In the genomic region with DNA sequence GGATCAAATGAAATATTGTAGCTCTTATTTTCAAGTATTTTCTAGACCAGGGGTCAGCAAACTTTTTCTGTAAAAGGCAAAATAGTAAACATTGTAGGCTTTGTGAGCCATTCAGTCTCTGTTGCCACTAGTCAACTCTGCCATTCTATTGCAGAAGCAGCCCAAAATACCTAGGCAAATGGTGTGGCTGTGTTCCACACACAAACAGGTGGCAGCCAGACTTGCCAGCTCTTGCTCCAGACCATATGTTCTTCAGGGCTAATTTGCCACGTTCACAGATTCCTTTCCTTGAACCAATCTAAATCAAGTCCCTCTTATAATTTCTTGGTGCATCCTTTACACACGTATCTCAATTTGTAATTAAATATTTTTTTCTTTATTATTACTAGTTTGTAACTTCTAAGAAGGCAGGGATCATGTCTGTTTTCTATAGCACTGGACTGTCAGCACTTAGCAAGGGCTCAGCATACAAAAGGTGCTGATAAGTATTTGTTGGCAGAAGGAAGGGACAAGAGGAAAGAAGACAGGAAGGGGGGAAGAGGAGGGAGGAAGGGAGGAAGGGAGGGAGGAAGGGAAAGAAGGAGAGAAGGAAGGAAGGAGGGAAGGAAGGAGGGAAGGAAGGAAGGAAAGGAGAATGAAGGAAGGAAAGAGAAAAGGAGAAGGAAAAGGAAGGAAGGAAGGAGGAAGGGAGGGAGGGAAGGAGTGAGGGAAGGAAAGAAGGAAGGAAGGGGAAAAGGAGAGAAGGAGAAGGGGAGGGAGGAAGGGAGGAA, we compare ENCODE assay signal across 10 cellular contexts.
DNase-seq lines count a peak whose midpoint lies in the region; ATAC-seq and TF ChIP-seq lines count a peak whose summit lies in the region.
"Had no signal": no experiment of that assay in that cellular context is flagged by ENCODE, and none has a peak within 500 bp of the region (broad histone marks: within the 10 kb centered on the region; RNA-seq: fewer than 3 reads in every experiment).

No MANE protein-coding gene starts in this region.

- H3F3A ChIP-seq in smooth muscle cell (ENCODE audit: low read depth): no peaks in the 10 kb centered on the region

- no peaks in the 10 kb centered on the region for H3K4me1 ChIP-seq in mammary epithelial cell (ENCODE audit: insufficient read depth, low read length)
- no peaks in the 10 kb centered on the region for H3K4me1 ChIP-seq in smooth muscle cell (ENCODE audit: low read depth)

- CTCF ChIA-PET in MCF 10A (lab: Yijun Ruan, JAX) (interaction anchor here (1.0 to 1.6 kb wide), 2 partner anchors 17 to 118 kb away, joined by 3 to 5 read pairs; no protein-coding TSS in a partner anchor), mammary epithelial cell (lab: Charles Lee; ENCODE audit: low non-redundant PET) (no interaction called here), T-cell (lab: Charles Lee) (no interaction called here)

- TF ChIP-seq CTCF in MCF 10A (IDR thresholded peaks at IDR 0.05; ENCODE audit: unreplicated experiment) (no peak), mammary epithelial cell (conservative IDR thresholded peaks at IDR 0.05 in 1 of 2, IDR thresholded peaks at IDR 0.05 in 1 of 2; ENCODE audit: extremely low read depth in 1 of 2, insufficient read depth in 1 of 2, low read depth in 1 of 2, low read length in 2 of 2) (no peak), smooth muscle cell (IDR thresholded peaks at IDR 0.05; ENCODE audit: borderline replicate concordance, insufficient read depth, poor library complexity, severe bottlenecking) (no peak)

- H3K27me3 Mint-ChIP-seq in MCF 10A (ENCODE audit: insufficient read depth, unreplicated experiment): peaks cover 99% of the 10 kb centered on the region
- no peaks in the 10 kb centered on the region for H3K27me3 Mint-ChIP-seq in T-cell
- peaks cover 9% of the 10 kb centered on the region for H3K27me3 Mint-ChIP-seq in T-helper 2 cell treated with Interferon-gamma antibody and Interleukin-4, amounts not matched to agents 5 μg/mL and 100 μg/mL, for 36 hours (ENCODE audit: low read depth)
- no peaks in the 10 kb centered on the region for H3K27me3 Mint-ChIP-seq in stimulated activated naive B cell treated with anti-CD40 and anti-IgM and Interleukin-4, amounts not matched to agents 10 μg/mL and 1 μg/mL and 100 μg/mL, for 72 hours
- H3K27me3 Mint-ChIP-seq: IgD-negative memory B cell had no signal

- BruUV-seq in MCF 10A (replicated peaks; lab: Mats Ljungman, UMichigan) (no TSS peak), mammary epithelial cell (replicated peaks; lab: Mats Ljungman, UMichigan) (no TSS peak)

- peaks cover 19% of the 10 kb centered on the region for H3K27me3 ChIP-seq in mammary epithelial cell (ENCODE audit: insufficient read depth, low read length)
- no peaks in the 10 kb centered on the region for H3K27me3 ChIP-seq in smooth muscle cell (ENCODE audit: low read depth)

- POLR2A ChIA-PET in MCF 10A (lab: Yijun Ruan, JAX): interaction anchor here (1.0 to 1.4 kb wide), 3 partner anchors 21 to 111 kb away, joined by 3 to 4 read pairs (median 3); no protein-coding TSS in a partner anchor
- POLR2A ChIA-PET in T-cell (lab: Charles Lee): interaction anchor here in 1 of 2 donors (1.8 kb wide), 1 partner anchor 20 kb away, joined by 9 read pairs; no protein-coding TSS in a partner anchor

- in situ Hi-C loops in mammary epithelial cell (cut with MboI; ENCODE audit: low sequenced_read_pairs in 2 of 2): no loop called here

- H3K27ac Mint-ChIP-seq in MCF 10A (ENCODE audit: low read depth, unreplicated experiment) (no peak overlapping the region), T-cell (peak overlapping the region; percentile 12 to 60)
- H3K27ac Mint-ChIP-seq in T-helper 2 cell treated with Interferon-gamma antibody and Interleukin-4, amounts not matched to agents 5 μg/mL and 100 μg/mL, for 36 hours: no peak overlapping the region
- no peak overlapping the region for H3K27ac Mint-ChIP-seq in stimulated activated naive B cell treated with anti-CD40 and anti-IgM and Interleukin-4, amounts not matched to agents 10 μg/mL and 1 μg/mL and 100 μg/mL, for 72 hours
- H3K27ac Mint-ChIP-seq: stimulated activated naive CD8-positive, alpha-beta T cell treated with anti-CD3 and anti-CD28 coated beads, Interleukin-15, Interleukin-2, amounts not matched to agents 100 ng/mL and 50 ng/mL, for 24 hours had no signal

- 94% methylated on average over 2 of the region's 2 CpGs for WGBS in mammary epithelial cell (ENCODE audit: low coverage, missing lambda C conversion rate)
- 88% methylated on average over 2 of the region's 2 CpGs for WGBS in smooth muscle cell (ENCODE audit: low lambda C conversion rate)

- H3K36me3 ChIP-seq in mammary epithelial cell (ENCODE audit: insufficient read depth, low read length): no peaks in the 10 kb centered on the region
- no peaks in the 10 kb centered on the region for H3K36me3 ChIP-seq in smooth muscle cell (ENCODE audit: low read depth)

- H3K4me3 Mint-ChIP-seq in MCF 10A (ENCODE audit: unreplicated experiment): no peak overlapping the region
- no peak overlapping the region for H3K4me3 Mint-ChIP-seq in T-cell
- H3K4me3 Mint-ChIP-seq in T-helper 2 cell treated with Interferon-gamma antibody and Interleukin-4, amounts not matched to agents 5 μg/mL and 100 μg/mL, for 36 hours: no peak overlapping the region
- no peak overlapping the region for H3K4me3 Mint-ChIP-seq in stimulated activated naive B cell treated with anti-CD40 and anti-IgM and Interleukin-4, amounts not matched to agents 10 μg/mL and 1 μg/mL and 100 μg/mL, for 72 hours
- H3K4me3 Mint-ChIP-seq: stimulated activated naive CD8-positive, alpha-beta T cell treated with anti-CD3 and anti-CD28 coated beads, Interleukin-15, Interleukin-2, amounts not matched to agents 100 ng/mL and 50 ng/mL, for 24 hours had no signal

- H3K9me3 ChIP-seq in mammary epithelial cell (replicated peaks; ENCODE audit: insufficient read depth, low read length): no peaks in the 10 kb centered on the region
- H3K9me3 ChIP-seq in smooth muscle cell (replicated peaks; ENCODE audit: low read depth): no peaks in the 10 kb centered on the region

- H3K9ac ChIP-seq in mammary epithelial cell (ENCODE audit: insufficient read depth, low read length): no peak overlapping the region
- no peak overlapping the region for H3K9ac ChIP-seq in smooth muscle cell (ENCODE audit: low read depth)

- H2AFZ ChIP-seq in mammary epithelial cell (ENCODE audit: low read depth, low read length) (no peak overlapping the region), smooth muscle cell (ENCODE audit: low read depth) (no peak overlapping the region)

- dilution Hi-C loops in mammary epithelial cell (cut with HindIII; ENCODE audit: low sequenced_read_pairs): no loop called here

- H4K20me1 ChIP-seq in mammary epithelial cell (ENCODE audit: insufficient read depth, low read length): peaks cover 2% of the 10 kb centered on the region
- H4K20me1 ChIP-seq in smooth muscle cell (ENCODE audit: low read depth): no peaks in the 10 kb centered on the region

- no peak overlapping the region for H3K27ac ChIP-seq in mammary epithelial cell (ENCODE audit: insufficient read depth, low read depth, low read length)
- H3K27ac ChIP-seq in smooth muscle cell (ENCODE audit: low read depth): no peak overlapping the region

- H3K36me3 Mint-ChIP-seq in MCF 10A (ENCODE audit: insufficient read depth, unreplicated experiment): peaks cover 7% of the 10 kb centered on the region
- H3K36me3 Mint-ChIP-seq in T-cell: peaks cover 14% of the 10 kb centered on the region
- peaks cover 21% of the 10 kb centered on the region for H3K36me3 Mint-ChIP-seq in T-helper 2 cell treated with Interferon-gamma antibody and Interleukin-4, amounts not matched to agents 5 μg/mL and 100 μg/mL, for 36 hours (ENCODE audit: low read depth)
- peaks cover 0 to 7% of the 10 kb centered on the region in 2 donors for H3K36me3 Mint-ChIP-seq in stimulated activated naive B cell treated with anti-CD40 and anti-IgM and Interleukin-4, amounts not matched to agents 10 μg/mL and 1 μg/mL and 100 μg/mL, for 72 hours
- H3K36me3 Mint-ChIP-seq: IgD-negative memory B cell had no signal

- ATAC-seq in HG02981 (IDR thresholded peaks at IDR 0.05; ENCODE audit: unreplicated experiment) (peak; percentile 57), T-cell (replicated peaks in 1 of 4) (no peak)
- ATAC-seq in stimulated activated naive B cell treated with anti-CD40 and anti-IgM and Interleukin-4, amounts not matched to agents 10 μg/mL and 1 μg/mL and 100 μg/mL, for 72 hours (replicated peaks): no peak

- H3K9me3 Mint-ChIP-seq in MCF 10A (ENCODE audit: unreplicated experiment) (no peaks in the 10 kb centered on the region), T-cell (no peaks in the 10 kb centered on the region)
- peaks cover 12% of the 10 kb centered on the region for H3K9me3 Mint-ChIP-seq in T-helper 2 cell treated with Interferon-gamma antibody and Interleukin-4, amounts not matched to agents 5 μg/mL and 100 μg/mL, for 36 hours
- no peaks in the 10 kb centered on the region for H3K9me3 Mint-ChIP-seq in stimulated activated naive B cell treated with anti-CD40 and anti-IgM and Interleukin-4, amounts not matched to agents 10 μg/mL and 1 μg/mL and 100 μg/mL, for 72 hours
- H3K9me3 Mint-ChIP-seq: IgD-negative memory B cell; stimulated activated naive CD8-positive, alpha-beta T cell treated with anti-CD3 and anti-CD28 coated beads, Interleukin-15, Interleukin-2, amounts not matched to agents 100 ng/mL and 50 ng/mL, for 24 hours had no signal

- no peak overlapping the region for H3K4me3 ChIP-seq in mammary epithelial cell (replicated peaks in 1 of 3; ENCODE audit: insufficient read depth in 1 of 3, low read depth in 2 of 3, low read length in 3 of 3)
- H3K4me3 ChIP-seq in smooth muscle cell: no peak overlapping the region

- DNase-seq in MCF 10A (ENCODE audit: unreplicated experiment): peak; percentile 31
- no peak for DNase-seq in mammary epithelial cell
- DNase-seq in T-cell: no peak
- DNase-seq in T-helper 2 cell treated with Interferon-gamma antibody and Interleukin-4, amounts not matched to agents 5 μg/mL and 100 μg/mL, for 36 hours (ENCODE audit: low spot score): no peak
- DNase-seq in T-helper 9 cell: no peak
- no peak for DNase-seq in stimulated activated naive B cell treated with anti-CD40 and anti-IgM and Interleukin-4, amounts not matched to agents 10 μg/mL and 1 μg/mL and 100 μg/mL, for 72 hours
- DNase-seq in smooth muscle cell (lab: John Stamatoyannopoulos, UW; ENCODE audit: unreplicated experiment): no peak

- no peaks in the 10 kb centered on the region for H3K4me1 Mint-ChIP-seq in MCF 10A (ENCODE audit: insufficient read depth, unreplicated experiment)
- peaks cover 7 to 21% (median 19%) of the 10 kb centered on the region in 3 donors for H3K4me1 Mint-ChIP-seq in T-cell
- H3K4me1 Mint-ChIP-seq in T-helper 2 cell treated with Interferon-gamma antibody and Interleukin-4, amounts not matched to agents 5 μg/mL and 100 μg/mL, for 36 hours (ENCODE audit: low read depth): peaks cover 22% of the 10 kb centered on the region
- H3K4me1 Mint-ChIP-seq in stimulated activated naive B cell treated with anti-CD40 and anti-IgM and Interleukin-4, amounts not matched to agents 10 μg/mL and 1 μg/mL and 100 μg/mL, for 72 hours: peaks cover 13 to 14% of the 10 kb centered on the region in 2 donors

- H3K79me2 ChIP-seq in mammary epithelial cell (ENCODE audit: insufficient read depth, low read length) (no peaks in the 10 kb centered on the region), smooth muscle cell (ENCODE audit: low read depth) (no peaks in the 10 kb centered on the region)

- intact Hi-C loops in MCF 10A (cut with micrococcal nuclease): no loop called here
- intact Hi-C loops in mammary epithelial cell (cut with micrococcal nuclease): no loop called here

- H3K4me2 ChIP-seq in mammary epithelial cell (ENCODE audit: insufficient read depth, low read depth, low read length) (no peak overlapping the region), smooth muscle cell (no peak overlapping the region)

Comparison
In these comparisons a context has a peak if more than half of its experiments do, and no peak if none do; other contexts are left out.
1. H3K27ac Mint-ChIP-seq: peak in T-cell (2 of 2); none in MCF 10A (single experiment), T-helper 2 cell treated with Interferon-gamma antibody and Interleukin-4, amounts not matched to agents 5 μg/mL and 100 μg/mL, for 36 hours (single experiment) and stimulated activated naive B cell treated with anti-CD40 and anti-IgM and Interleukin-4, amounts not matched to agents 10 μg/mL and 1 μg/mL and 100 μg/mL, for 72 hours (single experiment).